Comparison of ENCODE assay signal across 1 cellular context in the genomic region with DNA sequence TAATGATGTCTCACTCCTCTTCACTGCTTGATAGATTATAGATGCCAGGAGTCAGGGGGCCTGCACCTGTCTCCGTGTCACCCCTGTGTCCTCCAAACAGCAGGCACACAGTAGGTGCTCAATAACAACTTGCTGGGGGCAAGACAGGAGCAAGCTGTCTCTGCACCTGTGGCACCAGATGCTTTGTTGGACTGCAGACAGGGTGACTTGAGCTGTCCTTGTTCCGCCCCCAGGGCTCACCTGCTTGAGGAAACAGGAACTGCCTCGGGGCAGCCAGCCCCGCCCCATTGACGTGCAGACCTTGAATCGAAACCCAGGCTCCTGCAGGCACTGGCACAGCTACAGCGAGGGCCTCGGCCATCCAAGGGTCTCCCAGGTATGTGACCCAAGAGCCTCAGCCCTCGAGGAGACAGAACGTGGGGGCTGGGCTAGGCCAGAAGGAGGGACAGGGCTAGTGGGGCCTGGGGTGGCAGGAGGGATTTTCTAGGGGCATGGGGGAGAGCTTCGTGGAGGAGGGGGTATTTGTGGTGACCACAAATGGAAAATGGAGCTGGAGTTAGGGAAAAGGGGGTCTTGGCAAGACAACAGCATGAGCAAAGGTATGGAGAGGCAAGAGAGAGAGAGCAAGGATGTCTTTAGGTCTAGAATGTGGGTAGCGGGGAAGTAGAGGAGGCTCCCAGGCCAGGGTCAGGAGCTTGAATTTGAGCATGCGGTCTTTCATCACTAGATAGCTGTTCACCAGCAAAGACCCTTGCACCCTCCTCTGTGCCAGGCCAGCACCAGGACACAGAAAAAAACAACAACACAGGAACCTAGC.
TF ChIP-seq lines count a peak whose summit lies in the region.

A gene with protein sequence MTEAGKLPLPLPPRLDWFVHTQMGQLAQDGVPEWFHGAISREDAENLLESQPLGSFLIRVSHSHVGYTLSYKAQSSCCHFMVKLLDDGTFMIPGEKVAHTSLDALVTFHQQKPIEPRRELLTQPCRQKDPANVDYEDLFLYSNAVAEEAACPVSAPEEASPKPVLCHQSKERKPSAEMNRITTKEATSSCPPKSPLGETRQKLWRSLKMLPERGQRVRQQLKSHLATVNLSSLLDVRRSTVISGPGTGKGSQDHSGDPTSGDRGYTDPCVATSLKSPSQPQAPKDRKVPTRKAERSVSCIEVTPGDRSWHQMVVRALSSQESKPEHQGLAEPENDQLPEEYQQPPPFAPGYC (plus strand): TSS at position 287 of the 817 bp plus-strand sequence. CDS start 5,066 bp downstream, outside the sequence.

TF ChIP-seq in GM12878, 131 proteins besides CTCF, POLR2A, EP300 and RAD21 (continued from another document):
- peak; percentile 77 for TF ChIP-seq CREM (IDR thresholded peaks at IDR 0.05; ENCODE audit: low read depth)
- 0 out of 2 replicates have a peak, but pooled peaks have one; percentile 41 for TF ChIP-seq IRF4 (IDR thresholded peaks at IDR 0.05; ENCODE audit: low read depth, low read length)
- TF ChIP-seq RELA (IDR thresholded peaks at IDR 0.05; ENCODE audit: borderline replicate concordance, partially characterized antibody): no peak
- TF ChIP-seq, protein P1, sequence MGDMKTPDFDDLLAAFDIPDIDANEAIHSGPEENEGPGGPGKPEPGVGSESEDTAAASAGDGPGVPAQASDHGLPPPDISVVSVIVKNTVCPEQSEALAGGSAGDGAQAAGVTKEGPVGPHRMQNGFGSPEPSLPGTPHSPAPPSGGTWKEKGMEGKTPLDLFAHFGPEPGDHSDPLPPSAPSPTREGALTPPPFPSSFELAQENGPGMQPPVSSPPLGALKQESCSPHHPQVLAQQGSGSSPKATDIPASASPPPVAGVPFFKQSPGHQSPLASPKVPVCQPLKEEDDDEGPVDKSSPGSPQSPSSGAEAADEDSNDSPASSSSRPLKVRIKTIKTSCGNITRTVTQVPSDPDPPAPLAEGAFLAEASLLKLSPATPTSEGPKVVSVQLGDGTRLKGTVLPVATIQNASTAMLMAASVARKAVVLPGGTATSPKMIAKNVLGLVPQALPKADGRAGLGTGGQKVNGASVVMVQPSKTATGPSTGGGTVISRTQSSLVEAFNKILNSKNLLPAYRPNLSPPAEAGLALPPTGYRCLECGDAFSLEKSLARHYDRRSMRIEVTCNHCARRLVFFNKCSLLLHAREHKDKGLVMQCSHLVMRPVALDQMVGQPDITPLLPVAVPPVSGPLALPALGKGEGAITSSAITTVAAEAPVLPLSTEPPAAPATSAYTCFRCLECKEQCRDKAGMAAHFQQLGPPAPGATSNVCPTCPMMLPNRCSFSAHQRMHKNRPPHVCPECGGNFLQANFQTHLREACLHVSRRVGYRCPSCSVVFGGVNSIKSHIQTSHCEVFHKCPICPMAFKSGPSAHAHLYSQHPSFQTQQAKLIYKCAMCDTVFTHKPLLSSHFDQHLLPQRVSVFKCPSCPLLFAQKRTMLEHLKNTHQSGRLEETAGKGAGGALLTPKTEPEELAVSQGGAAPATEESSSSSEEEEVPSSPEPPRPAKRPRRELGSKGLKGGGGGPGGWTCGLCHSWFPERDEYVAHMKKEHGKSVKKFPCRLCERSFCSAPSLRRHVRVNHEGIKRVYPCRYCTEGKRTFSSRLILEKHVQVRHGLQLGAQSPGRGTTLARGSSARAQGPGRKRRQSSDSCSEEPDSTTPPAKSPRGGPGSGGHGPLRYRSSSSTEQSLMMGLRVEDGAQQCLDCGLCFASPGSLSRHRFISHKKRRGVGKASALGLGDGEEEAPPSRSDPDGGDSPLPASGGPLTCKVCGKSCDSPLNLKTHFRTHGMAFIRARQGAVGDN (IDR thresholded peaks at IDR 0.05): peak; percentile 51; the same call in 1 of the 2 replicates
- TF ChIP-seq, protein P2, sequence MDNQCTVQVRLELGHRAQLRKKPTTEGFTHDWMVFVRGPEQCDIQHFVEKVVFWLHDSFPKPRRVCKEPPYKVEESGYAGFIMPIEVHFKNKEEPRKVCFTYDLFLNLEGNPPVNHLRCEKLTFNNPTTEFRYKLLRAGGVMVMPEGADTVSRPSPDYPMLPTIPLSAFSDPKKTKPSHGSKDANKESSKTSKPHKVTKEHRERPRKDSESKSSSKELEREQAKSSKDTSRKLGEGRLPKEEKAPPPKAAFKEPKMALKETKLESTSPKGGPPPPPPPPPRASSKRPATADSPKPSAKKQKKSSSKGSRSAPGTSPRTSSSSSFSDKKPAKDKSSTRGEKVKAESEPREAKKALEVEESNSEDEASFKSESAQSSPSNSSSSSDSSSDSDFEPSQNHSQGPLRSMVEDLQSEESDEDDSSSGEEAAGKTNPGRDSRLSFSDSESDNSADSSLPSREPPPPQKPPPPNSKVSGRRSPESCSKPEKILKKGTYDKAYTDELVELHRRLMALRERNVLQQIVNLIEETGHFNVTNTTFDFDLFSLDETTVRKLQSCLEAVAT (IDR thresholded peaks at IDR 0.05): peak; percentile 91
- TF ChIP-seq CBFB (IDR thresholded peaks at IDR 0.05; ENCODE audit: low read depth): peak; percentile 57
- peak; percentile 84; the same call in 1 of the 2 replicates for TF ChIP-seq SMAD5 (IDR thresholded peaks at IDR 0.05; ENCODE audit: low read depth)
- peak; percentile 53; the same call in 1 of the 2 replicates for TF ChIP-seq PML (IDR thresholded peaks at IDR 0.05; ENCODE audit: low read length)
- no peak for TF ChIP-seq HDAC6 (IDR thresholded peaks at IDR 0.05; ENCODE audit: unreplicated experiment)
- TF ChIP-seq SMAD1 (IDR thresholded peaks at IDR 0.05; ENCODE audit: low read depth, partially characterized antibody): peak; percentile 87
- peak; percentile 99 for TF ChIP-seq TCF12 (IDR thresholded peaks at IDR 0.05; ENCODE audit: low read depth, low read length)
- TF ChIP-seq TCF7 (IDR thresholded peaks at IDR 0.05; ENCODE audit: borderline replicate concordance): no peak
- peak; percentile 42 to 56; a peak in 3 of 4 replicates for TF ChIP-seq IKZF2 (IDR thresholded peaks at IDR 0.05)
- no peak for TF ChIP-seq MYB (IDR thresholded peaks at IDR 0.05; ENCODE audit: borderline replicate concordance, low read depth, low read length)
- peak; percentile 87 for TF ChIP-seq TAF1 (IDR thresholded peaks at IDR 0.05; ENCODE audit: borderline replicate concordance, low read depth, low read length)
- TF ChIP-seq BMI1 (IDR thresholded peaks at IDR 0.05; ENCODE audit: borderline replicate concordance): no peak
- 0 out of 2 replicates have a peak, but pooled peaks have one; percentile 10 for TF ChIP-seq NR2F1 (conservative IDR thresholded peaks at IDR 0.05)
- TF ChIP-seq IKZF1 (conservative IDR thresholded peaks at IDR 0.05): peak; percentile 34; the same call in 1 of the 2 replicates
- TF ChIP-seq, protein P3, sequence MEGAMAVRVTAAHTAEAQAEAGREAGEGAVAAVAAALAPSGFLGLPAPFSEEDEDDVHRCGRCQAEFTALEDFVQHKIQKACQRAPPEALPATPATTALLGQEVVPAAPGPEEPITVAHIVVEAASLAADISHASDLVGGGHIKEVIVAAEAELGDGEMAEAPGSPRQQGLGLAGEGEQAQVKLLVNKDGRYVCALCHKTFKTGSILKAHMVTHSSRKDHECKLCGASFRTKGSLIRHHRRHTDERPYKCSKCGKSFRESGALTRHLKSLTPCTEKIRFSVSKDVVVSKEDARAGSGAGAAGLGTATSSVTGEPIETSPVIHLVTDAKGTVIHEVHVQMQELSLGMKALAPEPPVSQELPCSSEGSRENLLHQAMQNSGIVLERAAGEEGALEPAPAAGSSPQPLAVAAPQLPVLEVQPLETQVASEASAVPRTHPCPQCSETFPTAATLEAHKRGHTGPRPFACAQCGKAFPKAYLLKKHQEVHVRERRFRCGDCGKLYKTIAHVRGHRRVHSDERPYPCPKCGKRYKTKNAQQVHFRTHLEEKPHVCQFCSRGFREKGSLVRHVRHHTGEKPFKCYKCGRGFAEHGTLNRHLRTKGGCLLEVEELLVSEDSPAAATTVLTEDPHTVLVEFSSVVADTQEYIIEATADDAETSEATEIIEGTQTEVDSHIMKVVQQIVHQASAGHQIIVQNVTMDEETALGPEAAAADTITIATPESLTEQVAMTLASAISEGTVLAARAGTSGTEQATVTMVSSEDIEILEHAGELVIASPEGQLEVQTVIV (IDR thresholded peaks at IDR 0.05; ENCODE audit: borderline replicate concordance, partially characterized antibody): no peak
- TF ChIP-seq BHLHE40 (IDR thresholded peaks at IDR 0.05; ENCODE audit: borderline replicate concordance in 1 of 2, low read depth in 2 of 2, low read length in 1 of 2): peak; percentile 44 to 65; a peak in 2 of 4 replicates
- TF ChIP-seq ETV6 (conservative IDR thresholded peaks at IDR 0.05 in 1 of 2, IDR thresholded peaks at IDR 0.05 in 1 of 2; ENCODE audit: borderline replicate concordance in 1 of 2, low read depth in 1 of 2): peak in 1 of 2 experiments; percentile 65; a peak in 1 of 4 replicates
- TF ChIP-seq, protein P4, sequence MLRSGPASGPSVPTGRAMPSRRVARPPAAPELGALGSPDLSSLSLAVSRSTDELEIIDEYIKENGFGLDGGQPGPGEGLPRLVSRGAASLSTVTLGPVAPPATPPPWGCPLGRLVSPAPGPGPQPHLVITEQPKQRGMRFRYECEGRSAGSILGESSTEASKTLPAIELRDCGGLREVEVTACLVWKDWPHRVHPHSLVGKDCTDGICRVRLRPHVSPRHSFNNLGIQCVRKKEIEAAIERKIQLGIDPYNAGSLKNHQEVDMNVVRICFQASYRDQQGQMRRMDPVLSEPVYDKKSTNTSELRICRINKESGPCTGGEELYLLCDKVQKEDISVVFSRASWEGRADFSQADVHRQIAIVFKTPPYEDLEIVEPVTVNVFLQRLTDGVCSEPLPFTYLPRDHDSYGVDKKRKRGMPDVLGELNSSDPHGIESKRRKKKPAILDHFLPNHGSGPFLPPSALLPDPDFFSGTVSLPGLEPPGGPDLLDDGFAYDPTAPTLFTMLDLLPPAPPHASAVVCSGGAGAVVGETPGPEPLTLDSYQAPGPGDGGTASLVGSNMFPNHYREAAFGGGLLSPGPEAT (IDR thresholded peaks at IDR 0.05; ENCODE audit: low read depth): peak; percentile 28; the same call in 1 of the 2 replicates
- TF ChIP-seq SP1 (IDR thresholded peaks at IDR 0.05; ENCODE audit: low read depth, low read length): peak; percentile 42
- peak; percentile 80 for TF ChIP-seq NBN (IDR thresholded peaks at IDR 0.05)
- peak; percentile 20 for TF ChIP-seq MEF2B (IDR thresholded peaks at IDR 0.05; ENCODE audit: partially characterized antibody, poor library complexity, severe bottlenecking)
- 0 out of 2 replicates have a peak, but pooled peaks have one; percentile 12 for TF ChIP-seq LARP7 (IDR thresholded peaks at IDR 0.05)
- peak; percentile 93 for TF ChIP-seq POLR2AphosphoS5 (IDR thresholded peaks at IDR 0.05; ENCODE audit: low read length)
- TF ChIP-seq, protein P5, sequence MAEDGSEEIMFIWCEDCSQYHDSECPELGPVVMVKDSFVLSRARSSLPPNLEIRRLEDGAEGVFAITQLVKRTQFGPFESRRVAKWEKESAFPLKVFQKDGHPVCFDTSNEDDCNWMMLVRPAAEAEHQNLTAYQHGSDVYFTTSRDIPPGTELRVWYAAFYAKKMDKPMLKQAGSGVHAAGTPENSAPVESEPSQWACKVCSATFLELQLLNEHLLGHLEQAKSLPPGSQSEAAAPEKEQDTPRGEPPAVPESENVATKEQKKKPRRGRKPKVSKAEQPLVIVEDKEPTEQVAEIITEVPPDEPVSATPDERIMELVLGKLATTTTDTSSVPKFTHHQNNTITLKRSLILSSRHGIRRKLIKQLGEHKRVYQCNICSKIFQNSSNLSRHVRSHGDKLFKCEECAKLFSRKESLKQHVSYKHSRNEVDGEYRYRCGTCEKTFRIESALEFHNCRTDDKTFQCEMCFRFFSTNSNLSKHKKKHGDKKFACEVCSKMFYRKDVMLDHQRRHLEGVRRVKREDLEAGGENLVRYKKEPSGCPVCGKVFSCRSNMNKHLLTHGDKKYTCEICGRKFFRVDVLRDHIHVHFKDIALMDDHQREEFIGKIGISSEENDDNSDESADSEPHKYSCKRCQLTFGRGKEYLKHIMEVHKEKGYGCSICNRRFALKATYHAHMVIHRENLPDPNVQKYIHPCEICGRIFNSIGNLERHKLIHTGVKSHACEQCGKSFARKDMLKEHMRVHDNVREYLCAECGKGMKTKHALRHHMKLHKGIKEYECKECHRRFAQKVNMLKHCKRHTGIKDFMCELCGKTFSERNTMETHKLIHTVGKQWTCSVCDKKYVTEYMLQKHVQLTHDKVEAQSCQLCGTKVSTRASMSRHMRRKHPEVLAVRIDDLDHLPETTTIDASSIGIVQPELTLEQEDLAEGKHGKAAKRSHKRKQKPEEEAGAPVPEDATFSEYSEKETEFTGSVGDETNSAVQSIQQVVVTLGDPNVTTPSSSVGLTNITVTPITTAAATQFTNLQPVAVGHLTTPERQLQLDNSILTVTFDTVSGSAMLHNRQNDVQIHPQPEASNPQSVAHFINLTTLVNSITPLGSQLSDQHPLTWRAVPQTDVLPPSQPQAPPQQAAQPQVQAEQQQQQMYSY (CRISPR knock-in tag; IDR thresholded peaks at IDR 0.05): no peak
- TF ChIP-seq POU2F2 (IDR thresholded peaks at IDR 0.05; ENCODE audit: borderline replicate concordance, low read depth, low read length): no peak
- TF ChIP-seq NFIC (IDR thresholded peaks at IDR 0.05; ENCODE audit: low read depth, low read length): no peak
- TF ChIP-seq BCL11A (IDR thresholded peaks at IDR 0.05; ENCODE audit: low read depth, low read length): peak; percentile 17; the same call in 1 of the 2 replicates
- peak; percentile 89 for TF ChIP-seq HDGF (IDR thresholded peaks at IDR 0.05)
- peak; percentile 98 for TF ChIP-seq SPI1 (IDR thresholded peaks at IDR 0.05; ENCODE audit: borderline replicate concordance, insufficient read depth, low read depth, low read length)
- peak; percentile 59; the same call in 1 of the 2 replicates for TF ChIP-seq CREB1 (IDR thresholded peaks at IDR 0.05; ENCODE audit: low read depth)
- TF ChIP-seq HCFC1 (IDR thresholded peaks at IDR 0.05; ENCODE audit: low read length): peak; percentile 30; the same call in 1 of the 2 replicates
- no peak for TF ChIP-seq ZNF24 (IDR thresholded peaks at IDR 0.05)
- peak; percentile 58; the same call in 1 of the 2 replicates for TF ChIP-seq PAX5 (IDR thresholded peaks at IDR 0.05; ENCODE audit: borderline replicate concordance, low read depth, low read length)
- TF ChIP-seq RCOR1 (conservative IDR thresholded peaks at IDR 0.05; ENCODE audit: low read depth, low read length): 0 out of 2 replicates have a peak, but pooled peaks have one; percentile 29
- peak; percentile 68 for TF ChIP-seq GATAD2B (conservative IDR thresholded peaks at IDR 0.05; ENCODE audit: low read depth)
- peak; percentile 16 for TF ChIP-seq JUNB (IDR thresholded peaks at IDR 0.05)
- TF ChIP-seq DPF2 (IDR thresholded peaks at IDR 0.05): peak; percentile 97
- TF ChIP-seq, protein P6, sequence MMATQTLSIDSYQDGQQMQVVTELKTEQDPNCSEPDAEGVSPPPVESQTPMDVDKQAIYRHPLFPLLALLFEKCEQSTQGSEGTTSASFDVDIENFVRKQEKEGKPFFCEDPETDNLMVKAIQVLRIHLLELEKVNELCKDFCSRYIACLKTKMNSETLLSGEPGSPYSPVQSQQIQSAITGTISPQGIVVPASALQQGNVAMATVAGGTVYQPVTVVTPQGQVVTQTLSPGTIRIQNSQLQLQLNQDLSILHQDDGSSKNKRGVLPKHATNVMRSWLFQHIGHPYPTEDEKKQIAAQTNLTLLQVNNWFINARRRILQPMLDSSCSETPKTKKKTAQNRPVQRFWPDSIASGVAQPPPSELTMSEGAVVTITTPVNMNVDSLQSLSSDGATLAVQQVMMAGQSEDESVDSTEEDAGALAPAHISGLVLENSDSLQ (IDR thresholded peaks at IDR 0.05): no peak; the same call in 1 of the 2 replicates
- TF ChIP-seq TCF3 (IDR thresholded peaks at IDR 0.05; ENCODE audit: borderline replicate concordance, insufficient read depth, low read depth, low read length): peak; percentile 96
